Comparison of ENCODE assay signal across 8 cellular contexts in the genomic region with DNA sequence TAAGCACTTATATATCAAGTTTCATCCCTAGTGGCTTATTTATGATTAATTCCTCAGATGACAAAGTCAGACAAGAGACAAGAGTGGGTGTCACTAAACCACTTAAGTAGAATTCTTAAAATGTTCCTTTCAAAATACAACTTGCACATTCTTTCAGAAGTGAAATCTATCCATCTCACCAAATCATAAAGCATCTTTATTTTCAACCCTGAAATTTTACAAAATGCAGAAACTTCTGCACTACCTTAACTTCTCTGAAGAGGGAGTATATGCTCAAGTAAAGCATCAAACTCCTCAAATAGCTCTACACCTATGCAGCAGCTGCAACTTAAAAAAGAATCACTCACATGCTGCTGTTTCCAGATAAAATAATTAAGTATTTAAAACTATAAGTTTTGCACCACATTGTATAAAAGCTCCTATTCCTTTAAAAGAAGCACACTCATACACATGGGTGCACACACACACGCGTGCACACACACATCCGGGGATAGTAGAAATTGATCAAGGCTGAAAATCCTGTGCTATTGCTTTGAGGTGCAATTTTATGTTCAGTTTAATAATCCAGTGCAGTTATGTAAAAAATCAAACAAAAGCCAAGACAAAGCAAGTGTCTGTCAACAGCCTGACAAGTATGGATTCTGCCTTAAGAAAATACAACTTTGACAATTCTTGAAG.
DNase-seq lines count a peak whose midpoint lies in the region; ATAC-seq and TF ChIP-seq lines count a peak whose summit lies in the region.

No MANE protein-coding gene starts in this region.

- no peak for DNase-seq in BJ (ENCODE audit: low read depth)
- peak; percentile 9 for DNase-seq in LoVo (ENCODE audit: low spot score)
- DNase-seq in body of pancreas: no peak
- DNase-seq in mesothelial cell of epicardium (ENCODE audit: low spot score in 2 of 2, unreplicated experiment in 2 of 2): no peak
- DNase-seq in NCI-H345 (lab: John Stamatoyannopoulos, UW): no peak
- DNase-seq in lower leg skin (ENCODE audit: low spot score in 2 of 2): no peak

- no peak overlapping the region for H3K27ac Mint-ChIP-seq in mesothelial cell of epicardium

- H3K4me1 ChIP-seq in body of pancreas: no peaks in the 10 kb centered on the region

- TF ChIP-seq CTCF in BJ (IDR thresholded peaks at IDR 0.05; ENCODE audit: insufficient read depth, low read depth, low read length) (peak; percentile 67), body of pancreas (IDR thresholded peaks at IDR 0.05) (peak in 6 of 7 experiments; percentile 31 to 50 (median 40)), mesothelial cell of epicardium (IDR thresholded peaks at IDR 0.05; ENCODE audit: unreplicated experiment) (peak; percentile 70), lower leg skin (IDR thresholded peaks at IDR 0.05) (no peak)

- CTCF ChIA-PET in BJ (lab: Yijun Ruan, JAX): interaction anchor here (0.5 to 2.7 kb wide), 13 partner anchors 10 to 1233 kb away, joined by 3 to 10 read pairs (median 3); no protein-coding TSS in a partner anchor

- no peak overlapping the region for H3K4me3 Mint-ChIP-seq in mesothelial cell of epicardium

- no peak overlapping the region for H3K27ac ChIP-seq in body of pancreas

- H3K4me3 ChIP-seq in BJ (ENCODE audit: low read depth, low read length) (no peak overlapping the region), body of pancreas (no peak overlapping the region), lower leg skin (ENCODE audit: low read depth, poor library complexity, severe bottlenecking) (no peak overlapping the region)

- peaks cover 2% of the 10 kb centered on the region for H3K36me3 Mint-ChIP-seq in mesothelial cell of epicardium

- POLR2A ChIA-PET in BJ (lab: Charles Lee): interaction anchor here (0.5 kb wide), 1 partner anchor 63 kb away, joined by 8 read pairs; no protein-coding TSS in a partner anchor

- intact Hi-C loops in body of pancreas (cut with DNase I): no loop called here
- intact Hi-C loops in lower leg skin (cut with DNase I; ENCODE audit: low total_unique reads): no loop called here

- no peaks in the 10 kb centered on the region for H3K27me3 Mint-ChIP-seq in mesothelial cell of epicardium (ENCODE audit: low read depth)

- H3K36me3 ChIP-seq in BJ (ENCODE audit: control insufficient read depth, insufficient read depth, low read length) (peaks cover 1% of the 10 kb centered on the region; the same call in 1 of the 2 replicates), body of pancreas (replicated peaks in 1 of 2; ENCODE audit: insufficient read depth in 1 of 2, low read depth in 2 of 2) (no peaks in the 10 kb centered on the region)

- H3K27me3 ChIP-seq in BJ (ENCODE audit: control insufficient read depth, insufficient read depth, low read length): no peaks in the 10 kb centered on the region
- no peaks in the 10 kb centered on the region for H3K27me3 ChIP-seq in body of pancreas

- WGBS in body of pancreas, 2 donors: 84 to 87% methylated on average over 3 of the region's 3 CpGs
- WGBS in lower leg skin, 2 donors: 82 to 87% methylated on average over 3 of the region's 3 CpGs

- H3K9me3 ChIP-seq in body of pancreas: no peaks in the 10 kb centered on the region

- TF ChIP-seq POLR2A in body of pancreas (IDR thresholded peaks at IDR 0.05): no peak
- no peak for TF ChIP-seq POLR2A in lower leg skin (IDR thresholded peaks at IDR 0.05)

- H3K9me3 Mint-ChIP-seq in mesothelial cell of epicardium: no peaks in the 10 kb centered on the region

- H3K4me1 Mint-ChIP-seq in mesothelial cell of epicardium: peaks cover 43% of the 10 kb centered on the region

- ATAC-seq in GM19328 (IDR thresholded peaks at IDR 0.05; ENCODE audit: unreplicated experiment): peak; percentile 53
- ATAC-seq in body of pancreas: no peak
- no peak for ATAC-seq in GM19463 (IDR thresholded peaks at IDR 0.05; ENCODE audit: unreplicated experiment)

Comparison
In these comparisons a context has a peak if more than half of its experiments do, and no peak if none do; other contexts are left out.
1. CTCF ChIP-seq: peak in BJ (single experiment), body of pancreas (6 of 7) and mesothelial cell of epicardium (single experiment); none in lower leg skin (0 of 3).